ENCODE assay signal across 10 cellular contexts in the genomic region with DNA sequence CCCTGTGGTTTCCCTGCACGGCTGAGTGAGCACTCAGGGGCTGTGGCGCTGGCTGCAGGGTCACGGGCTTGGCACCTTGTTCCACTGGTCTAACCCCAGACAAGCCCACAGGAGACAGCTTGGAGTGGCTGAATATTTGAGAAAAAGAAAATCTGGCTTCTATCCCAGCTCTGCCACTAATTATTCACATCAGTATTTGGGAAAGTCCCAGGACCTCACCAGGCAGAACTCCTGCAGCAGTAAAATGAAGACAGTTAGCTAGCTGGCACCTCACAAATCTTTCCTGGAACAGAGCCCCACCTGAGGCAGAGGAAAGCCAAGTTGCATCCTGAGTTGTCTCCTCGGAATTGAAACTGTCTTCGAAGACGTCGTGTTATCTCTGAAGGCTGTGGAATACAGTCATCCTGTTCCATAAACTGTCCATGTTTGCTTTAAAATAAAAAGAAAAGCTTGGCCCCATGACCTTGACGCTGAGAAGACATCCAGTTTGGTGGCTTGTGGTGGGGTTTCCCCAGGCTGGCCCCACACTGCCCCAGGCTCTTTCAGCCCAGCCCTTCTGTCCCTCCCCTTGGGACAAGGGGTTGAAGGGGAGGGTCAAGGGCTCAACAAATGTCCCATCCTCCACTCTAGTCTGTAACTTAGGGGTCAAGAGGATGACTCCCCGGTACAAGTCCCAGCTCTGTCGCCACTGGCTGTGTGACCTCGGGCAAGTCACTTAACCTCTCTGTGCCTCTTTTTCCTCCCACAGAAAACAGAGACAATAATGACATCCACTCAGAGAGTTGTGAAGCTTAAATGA.
DNase-seq lines count a peak whose midpoint lies in the region; ATAC-seq and TF ChIP-seq lines count a peak whose summit lies in the region.
"Had no signal": no experiment of that assay in that cellular context is flagged by ENCODE, and none has a peak within 500 bp of the region (broad histone marks: within the 10 kb centered on the region; RNA-seq: fewer than 3 reads in every experiment).

No MANE protein-coding gene starts in this region.

- H3K27ac Mint-ChIP-seq in WTC11: no peak overlapping the region
- H3K27ac Mint-ChIP-seq: nephron progenitor cell had no signal

- H3K9me3 Mint-ChIP-seq in WTC11: no peaks in the 10 kb centered on the region
- H3K9me3 Mint-ChIP-seq: nephron progenitor cell had no signal

- POLR2A ChIA-PET in WTC11 (lab: Charles Lee): no interaction called here

- TF ChIP-seq EP300 in stomach (IDR thresholded peaks at IDR 0.05): no peak

- H3K4me1 Mint-ChIP-seq in WTC11: peaks cover 14% of the 10 kb centered on the region

- H3K4me3 ChIP-seq in GM23248: no peak overlapping the region
- no peak overlapping the region for H3K4me3 ChIP-seq in stomach
- H3K4me3 ChIP-seq: PC-9 had no signal

- TF ChIP-seq POLR2A in stomach (IDR thresholded peaks at IDR 0.05): no peak

- DNase-seq in GM23248: peak; percentile 62
- peak; percentile 78 for DNase-seq in glomerular visceral epithelial cell (ENCODE audit: extremely low spot score)
- DNase-seq in stomach: peak; percentile 33
- DNase-seq in WTC11 (ENCODE audit: low spot score): no peak
- DNase-seq in SW 1271 (lab: John Stamatoyannopoulos, UW): no peak
- DNase-seq in NOMO-1 (lab: John Stamatoyannopoulos, UW; ENCODE audit: unreplicated experiment in 2 of 2): no peak
- DNase-seq: activated CD8-positive, alpha-beta memory T cell treated with anti-CD3 and anti-CD28 coated beads, Interleukin-2, amount 50 U/mL, for 48 hours; nephron progenitor cell; PC-9 had no signal

- no peaks in the 10 kb centered on the region for H3K36me3 ChIP-seq in GM23248 (ENCODE audit: low read depth)
- no peaks in the 10 kb centered on the region for H3K36me3 ChIP-seq in stomach

- TF ChIP-seq CTCF in stomach (IDR thresholded peaks at IDR 0.05) (no peak), WTC11 (IDR thresholded peaks at IDR 0.05) (no peak)

- 28 to 31% methylated on average over 11 of the region's 11 CpGs for WGBS in GM23248 (ENCODE audit: low coverage in 1 of 2, low lambda C conversion rate in 2 of 2, missing lambda C conversion rate in 2 of 2), 2 experiments
- 24 to 38% (median 29%) methylated on average over 11 of the region's 11 CpGs for WGBS in stomach, 5 donors

- no peaks in the 10 kb centered on the region for H3K79me2 ChIP-seq in GM23248 (ENCODE audit: insufficient read depth)

- H3K9me3 ChIP-seq in GM23248 (ENCODE audit: low read depth): no peaks in the 10 kb centered on the region
- no peaks in the 10 kb centered on the region for H3K9me3 ChIP-seq in stomach

- H3K27me3 ChIP-seq in GM23248 (replicated peaks; ENCODE audit: insufficient read depth) (peaks cover 5% of the 10 kb centered on the region; the same call in 1 of the 2 replicates), stomach (no peaks in the 10 kb centered on the region)

- no peaks in the 10 kb centered on the region for H3K36me3 Mint-ChIP-seq in WTC11

- no peak overlapping the region for H3K4me2 ChIP-seq in GM23248 (ENCODE audit: unreplicated experiment)
- H3K4me2 ChIP-seq: PC-9 had no signal

- H2AFZ ChIP-seq in GM23248: no peak overlapping the region
- H2AFZ ChIP-seq: PC-9 had no signal

- no peaks in the 10 kb centered on the region for H3F3A ChIP-seq in GM23248 (ENCODE audit: insufficient read depth)

- no peak overlapping the region for H3K4me3 Mint-ChIP-seq in WTC11
- H3K4me3 Mint-ChIP-seq: nephron progenitor cell had no signal

- no peaks in the 10 kb centered on the region for H3K9me2 ChIP-seq in GM23248 (ENCODE audit: insufficient read depth)

- no peak overlapping the region for H3K9ac ChIP-seq in GM23248

- peaks cover 1% of the 10 kb centered on the region for H3K27me3 Mint-ChIP-seq in WTC11 (ENCODE audit: low read depth)

- CTCF ChIA-PET in WTC11 (lab: Charles Lee): interaction anchor here (0.6 to 4.8 kb wide), 3 partner anchors 11 to 215 kb away, joined by 3 to 37 read pairs (median 3); no protein-coding TSS in a partner anchor

- in situ Hi-C loops in GM23248 (cut with MboI): loop anchor here (10.0 kb wide), 1 partner anchor 523 kb away; no protein-coding TSS in a partner anchor

- no peaks in the 10 kb centered on the region for H3K4me1 ChIP-seq in GM23248 (ENCODE audit: insufficient read depth)
- peaks cover 17 to 55% (median 39%) of the 10 kb centered on the region in 4 donors for H3K4me1 ChIP-seq in stomach

- intact Hi-C loops in stomach (cut with DNase I; ENCODE audit: low total_unique reads): no loop called here

- H4K20me1 ChIP-seq in GM23248 (ENCODE audit: insufficient read depth): no peaks in the 10 kb centered on the region

- peak; percentile 81 for ATAC-seq in SK-N-SH treated with all-trans-retinoic acid at 6 μM for 48 hours
- ATAC-seq in WTC11: no peak

- H3K27ac ChIP-seq in GM23248: no peak overlapping the region
- H3K27ac ChIP-seq in stomach: peak overlapping the region; percentile 33 to 69 (median 60)
- H3K27ac ChIP-seq: PC-9 had no signal

TF ChIP-seq in SK-N-SH treated with all-trans-retinoic acid at 6 μM for 48 hours, 23 proteins besides CTCF, POLR2A, EP300 and RAD21 (continues in another document):
- TF ChIP-seq ZFP3 (CRISPR knock-in tag; IDR thresholded peaks at IDR 0.05): no peak
- TF ChIP-seq, protein P1, sequence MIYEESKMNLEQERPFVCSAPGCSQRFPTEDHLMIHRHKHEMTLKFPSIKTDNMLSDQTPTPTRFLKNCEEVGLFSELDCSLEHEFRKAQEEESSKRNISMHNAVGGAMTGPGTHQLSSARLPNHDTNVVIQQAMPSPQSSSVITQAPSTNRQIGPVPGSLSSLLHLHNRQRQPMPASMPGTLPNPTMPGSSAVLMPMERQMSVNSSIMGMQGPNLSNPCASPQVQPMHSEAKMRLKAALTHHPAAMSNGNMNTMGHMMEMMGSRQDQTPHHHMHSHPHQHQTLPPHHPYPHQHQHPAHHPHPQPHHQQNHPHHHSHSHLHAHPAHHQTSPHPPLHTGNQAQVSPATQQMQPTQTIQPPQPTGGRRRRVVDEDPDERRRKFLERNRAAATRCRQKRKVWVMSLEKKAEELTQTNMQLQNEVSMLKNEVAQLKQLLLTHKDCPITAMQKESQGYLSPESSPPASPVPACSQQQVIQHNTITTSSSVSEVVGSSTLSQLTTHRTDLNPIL (CRISPR knock-in tag; IDR thresholded peaks at IDR 0.05; ENCODE audit: low read depth): no peak
- TF ChIP-seq SNAI2 (CRISPR knock-in tag; IDR thresholded peaks at IDR 0.05): no peak
- no peak for TF ChIP-seq ZNF565 (CRISPR knock-in tag; conservative IDR thresholded peaks at IDR 0.05; ENCODE audit: low read depth)
- TF ChIP-seq ZNF8 (CRISPR knock-in tag; IDR thresholded peaks at IDR 0.05): no peak
- no peak for TF ChIP-seq GLIS3 (CRISPR knock-in tag; IDR thresholded peaks at IDR 0.05)
- TF ChIP-seq PPARA (CRISPR knock-in tag; IDR thresholded peaks at IDR 0.05; ENCODE audit: borderline replicate concordance): no peak
- TF ChIP-seq, protein P2, sequence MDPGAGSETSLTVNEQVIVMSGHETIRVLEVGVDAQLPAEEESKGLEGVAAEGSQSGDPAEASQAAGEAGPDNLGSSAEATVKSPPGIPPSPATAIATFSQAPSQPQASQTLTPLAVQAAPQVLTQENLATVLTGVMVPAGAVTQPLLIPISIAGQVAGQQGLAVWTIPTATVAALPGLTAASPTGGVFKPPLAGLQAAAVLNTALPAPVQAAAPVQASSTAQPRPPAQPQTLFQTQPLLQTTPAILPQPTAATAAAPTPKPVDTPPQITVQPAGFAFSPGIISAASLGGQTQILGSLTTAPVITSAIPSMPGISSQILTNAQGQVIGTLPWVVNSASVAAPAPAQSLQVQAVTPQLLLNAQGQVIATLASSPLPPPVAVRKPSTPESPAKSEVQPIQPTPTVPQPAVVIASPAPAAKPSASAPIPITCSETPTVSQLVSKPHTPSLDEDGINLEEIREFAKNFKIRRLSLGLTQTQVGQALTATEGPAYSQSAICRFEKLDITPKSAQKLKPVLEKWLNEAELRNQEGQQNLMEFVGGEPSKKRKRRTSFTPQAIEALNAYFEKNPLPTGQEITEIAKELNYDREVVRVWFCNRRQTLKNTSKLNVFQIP (CRISPR knock-in tag; IDR thresholded peaks at IDR 0.05; ENCODE audit: borderline replicate concordance, low read depth): no peak

TF ChIP-seq in WTC11, 78 proteins besides CTCF, POLR2A, EP300 and RAD21 (continues in another document):
- TF ChIP-seq RELA (CRISPR knock-in tag; IDR thresholded peaks at IDR 0.05; ENCODE audit: borderline replicate concordance) (no peak), ZNF138 (CRISPR knock-in tag; conservative IDR thresholded peaks at IDR 0.05) (no peak), SMAD3 (CRISPR knock-in tag; IDR thresholded peaks at IDR 0.05; ENCODE audit: borderline replicate concordance) (no peak), SMAD4 (CRISPR knock-in tag; IDR thresholded peaks at IDR 0.05) (no peak), ELF4 (CRISPR knock-in tag; IDR thresholded peaks at IDR 0.05; ENCODE audit: low read depth) (no peak), ZNF423 (CRISPR knock-in tag; IDR thresholded peaks at IDR 0.05) (no peak), ZNF121 (CRISPR knock-in tag; IDR thresholded peaks at IDR 0.05) (no peak), CBFB (CRISPR knock-in tag; IDR thresholded peaks at IDR 0.05; ENCODE audit: low read depth) (no peak), GRHL2 (CRISPR knock-in tag; IDR thresholded peaks at IDR 0.05; ENCODE audit: insufficient replicate concordance, severe bottlenecking) (no peak), ZNF416 (CRISPR knock-in tag; IDR thresholded peaks at IDR 0.05) (no peak)

Comparison
In these comparisons a context has a peak if more than half of its experiments do, and no peak if none do; other contexts are left out.
1. DNase-seq: peak in GM23248 (single experiment), glomerular visceral epithelial cell (single experiment) and stomach (single experiment); none in WTC11 (single experiment), SW 1271 (0 of 2) and NOMO-1 (0 of 2).